ENCODE assay signal across 1 cellular context in genomic region chr2:7497223-7497622, GRCh38.
TF ChIP-seq lines count a peak whose summit lies in the region.

No MANE protein-coding gene starts in this region.

TF ChIP-seq in H1, 55 proteins besides CTCF, POLR2A, EP300 and RAD21:
- TF ChIP-seq SP2 (IDR thresholded peaks at IDR 0.05; ENCODE audit: low read length): no peak
- TF ChIP-seq, protein P1, sequence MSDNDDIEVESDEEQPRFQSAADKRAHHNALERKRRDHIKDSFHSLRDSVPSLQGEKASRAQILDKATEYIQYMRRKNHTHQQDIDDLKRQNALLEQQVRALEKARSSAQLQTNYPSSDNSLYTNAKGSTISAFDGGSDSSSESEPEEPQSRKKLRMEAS (IDR thresholded peaks at IDR 0.05): no peak
- TF ChIP-seq TAF1 (IDR thresholded peaks at IDR 0.05; ENCODE audit: low read depth, low read length): no peak
- TF ChIP-seq CEBPB (IDR thresholded peaks at IDR 0.05; ENCODE audit: low read depth, low read length): peak; percentile 31; the same call in 1 of the 2 replicates
